In the genomic region with DNA sequence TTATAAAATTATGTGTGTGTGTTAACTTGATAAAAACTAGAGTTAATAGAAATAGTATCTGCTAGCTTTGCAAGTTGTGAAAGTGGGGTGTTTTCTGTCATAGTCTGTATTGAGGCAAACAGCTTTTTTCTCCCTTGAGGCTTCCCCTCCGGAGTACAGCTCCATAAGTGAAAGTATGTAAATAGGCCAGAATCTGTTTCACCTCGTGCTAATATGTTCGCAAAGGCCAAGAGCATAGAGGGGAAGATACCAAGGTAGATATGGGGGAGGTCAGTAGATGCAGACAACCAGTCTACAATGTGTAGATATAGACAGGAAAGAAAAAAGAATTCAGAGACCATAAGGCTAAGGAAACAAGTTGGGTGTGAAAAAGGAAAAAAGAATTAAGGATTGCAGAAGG, we compare ENCODE assay signal across 13 cellular contexts.
DNase-seq lines count a peak whose midpoint lies in the region; ATAC-seq and TF ChIP-seq lines count a peak whose summit lies in the region.
"Had no signal": no experiment of that assay in that cellular context is flagged by ENCODE, and none has a peak within 500 bp of the region (broad histone marks: within the 10 kb centered on the region; RNA-seq: fewer than 3 reads in every experiment).

No MANE protein-coding gene starts in this region.

- POLR2A ChIA-PET in activated CD4-positive, alpha-beta T cell treated with anti-CD3 and anti-CD28 coated beads, Interleukin-2, amount 10 ng/mL, durations not matched to agents 7 days and 5 days (lab: Charles Lee), result no interaction called here

- H3K4me1 ChIP-seq in suprapubic skin, result peaks cover 21% of the 10 kb centered on the region

- H3K36me3 Mint-ChIP-seq in nephron (ENCODE audit: low read depth), result peaks cover 51% of the 10 kb centered on the region
- H3K36me3 Mint-ChIP-seq in activated CD4-positive, alpha-beta T cell treated with anti-CD3 and anti-CD28 coated beads, Interleukin-2, amount 10 ng/mL, durations not matched to agents 7 days and 5 days (ENCODE audit: low read depth), result peaks cover 10% of the 10 kb centered on the region

- peaks cover 6% of the 10 kb centered on the region for H3K9me3 Mint-ChIP-seq in nephron
- peaks cover 3% of the 10 kb centered on the region for H3K9me3 Mint-ChIP-seq in activated CD4-positive, alpha-beta T cell treated with anti-CD3 and anti-CD28 coated beads, Interleukin-2, amount 10 ng/mL, durations not matched to agents 7 days and 5 days
- H3K9me3 Mint-ChIP-seq: naive thymus-derived CD4-positive, alpha-beta T cell; stimulated activated effector memory CD8-positive, alpha-beta T cell treated with anti-CD3 and anti-CD28 coated beads, Interleukin-12 subunit alpha, Interleukin-12 subunit beta, amount 100 ng/mL, for 72 hours had no signal

- no peaks in the 10 kb centered on the region for H3K9me3 ChIP-seq in suprapubic skin

- H3K27ac ChIP-seq in suprapubic skin, result no peak overlapping the region

- TF ChIP-seq CTCF in nephron (IDR thresholded peaks at IDR 0.05; ENCODE audit: unreplicated experiment in 3 of 3) (no peak), suprapubic skin (IDR thresholded peaks at IDR 0.05) (no peak)

- CTCF ChIA-PET in activated CD4-positive, alpha-beta T cell treated with anti-CD3 and anti-CD28 coated beads, Interleukin-2, amount 10 ng/mL, durations not matched to agents 7 days and 5 days (lab: Charles Lee), result no interaction called here

- WGBS in suprapubic skin, result 81% methylated on average over 3 of the region's 3 CpGs

- H3K27me3 ChIP-seq in suprapubic skin, result no peaks in the 10 kb centered on the region

- no peaks in the 10 kb centered on the region for H3K27me3 Mint-ChIP-seq in nephron (ENCODE audit: low read depth)
- no peaks in the 10 kb centered on the region for H3K27me3 Mint-ChIP-seq in activated CD4-positive, alpha-beta T cell treated with anti-CD3 and anti-CD28 coated beads, Interleukin-2, amount 10 ng/mL, durations not matched to agents 7 days and 5 days
- H3K27me3 Mint-ChIP-seq: naive thymus-derived CD4-positive, alpha-beta T cell had no signal

- H3K36me3 ChIP-seq in suprapubic skin, result peaks cover 12% of the 10 kb centered on the region

- ATAC-seq in GM18907 (IDR thresholded peaks at IDR 0.05; ENCODE audit: unreplicated experiment) (peak; percentile 52), GM21619 (IDR thresholded peaks at IDR 0.05; ENCODE audit: unreplicated experiment) (peak; percentile 83), HG03280 (IDR thresholded peaks at IDR 0.05; ENCODE audit: unreplicated experiment) (peak; percentile 59)
- ATAC-seq: naive thymus-derived CD4-positive, alpha-beta T cell; PC-3; stimulated activated effector memory CD8-positive, alpha-beta T cell treated with anti-CD3 and anti-CD28 coated beads, Interleukin-12 subunit alpha, Interleukin-12 subunit beta, amount 100 ng/mL, for 72 hours had no signal

- H3K27ac Mint-ChIP-seq in nephron, result peak overlapping the region in 2 of 3 experiments; percentile 66 to 78
- H3K27ac Mint-ChIP-seq in activated CD4-positive, alpha-beta T cell treated with anti-CD3 and anti-CD28 coated beads, Interleukin-2, amount 10 ng/mL, durations not matched to agents 7 days and 5 days, result no peak overlapping the region

- TF ChIP-seq EP300 in suprapubic skin (IDR thresholded peaks at IDR 0.05), result no peak

- no peak overlapping the region for H3K4me3 ChIP-seq in suprapubic skin

- no peak for TF ChIP-seq POLR2A in suprapubic skin (IDR thresholded peaks at IDR 0.05)

- no peak for DNase-seq in activated CD4-positive, alpha-beta T cell treated with anti-CD3 and anti-CD28 coated beads, Interleukin-2, amount 10 ng/mL, durations not matched to agents 7 days and 5 days
- DNase-seq in T1000 (lab: John Stamatoyannopoulos, UW), result no peak
- no peak for DNase-seq in suprapubic skin (ENCODE audit: low spot score in 2 of 2)
- DNase-seq: activated CD8-positive, alpha-beta memory T cell treated with anti-CD3 and anti-CD28 coated beads, Interleukin-2, amount 50 U/mL, for 4 hours; IMR-90; naive thymus-derived CD4-positive, alpha-beta T cell; NCI-H187 treated with DMSO at 0.1 percent for 48 hours; PC-3 had no signal

- peaks cover 52% of the 10 kb centered on the region for H3K4me1 Mint-ChIP-seq in nephron
- no peaks in the 10 kb centered on the region for H3K4me1 Mint-ChIP-seq in activated CD4-positive, alpha-beta T cell treated with anti-CD3 and anti-CD28 coated beads, Interleukin-2, amount 10 ng/mL, durations not matched to agents 7 days and 5 days

- no peak overlapping the region for H3K4me3 Mint-ChIP-seq in nephron
- H3K4me3 Mint-ChIP-seq in activated CD4-positive, alpha-beta T cell treated with anti-CD3 and anti-CD28 coated beads, Interleukin-2, amount 10 ng/mL, durations not matched to agents 7 days and 5 days, result no peak overlapping the region
- H3K4me3 Mint-ChIP-seq: naive thymus-derived CD4-positive, alpha-beta T cell; stimulated activated effector memory CD8-positive, alpha-beta T cell treated with anti-CD3 and anti-CD28 coated beads, Interleukin-12 subunit alpha, Interleukin-12 subunit beta, amount 100 ng/mL, for 72 hours had no signal
